ENCODE assay signal across 10 cellular contexts in the genomic region with DNA sequence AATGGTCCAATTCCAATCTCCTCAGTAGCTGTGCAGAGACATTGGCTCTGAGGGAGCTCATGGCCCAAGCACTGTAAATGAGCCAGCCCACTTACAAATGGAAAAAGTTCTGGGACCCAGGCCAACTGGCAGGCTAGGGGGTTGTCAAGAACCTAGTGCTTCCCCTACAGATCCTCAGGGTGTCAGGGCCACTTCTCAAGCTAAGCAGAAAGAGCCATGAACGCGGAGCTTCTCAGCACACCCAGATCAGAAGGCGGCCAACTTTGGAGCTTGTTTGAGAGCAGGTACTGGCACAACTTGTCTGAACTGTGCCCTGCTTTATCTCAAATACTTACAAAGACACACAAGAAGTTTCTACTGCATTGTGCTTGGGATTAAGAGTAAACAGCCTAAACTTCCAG. TPM values are rescaled to one million over a fixed set of nuclear protein-coding genes. Genes with fewer than 3 reads are reported as not detected.
A peak's percentile ranks its signal among the peaks of the same experiment; 100 is the strongest.
DNase-seq lines count a peak whose midpoint lies in the region; ATAC-seq, FAIRE-seq and TF ChIP-seq lines count a peak whose summit lies in the region.
"Had no signal": no experiment of that assay in that cellular context is flagged by ENCODE, and none has a peak within 500 bp of the region (broad histone marks: within the 10 kb centered on the region; RNA-seq: fewer than 3 reads in every experiment).

No MANE protein-coding gene starts in this region.

- H3K9me3 ChIP-seq in cardiac muscle cell (ENCODE audit: low read depth) (no peaks in the 10 kb centered on the region), pancreas (no peaks in the 10 kb centered on the region)
- H3K9me3 ChIP-seq: breast epithelium had no signal

- 23 to 24% methylated on average over 3 of the region's 3 CpGs for WGBS in pancreas, 2 donors

- H3K36me3 Mint-ChIP-seq in activated CD4-positive, alpha-beta memory T cell treated with anti-CD3 and anti-CD28 coated beads for 36 hours, result no peaks in the 10 kb centered on the region
- no peaks in the 10 kb centered on the region for H3K36me3 Mint-ChIP-seq in stimulated activated effector memory CD8-positive, alpha-beta T cell treated with anti-CD3 and anti-CD28 coated beads, Interleukin-12 subunit alpha, Interleukin-12 subunit beta, amount 100 ng/mL, for 72 hours

- peaks cover 99% of the 10 kb centered on the region for H3K27me3 ChIP-seq in cardiac muscle cell
- H3K27me3 ChIP-seq in pancreas, result no peaks in the 10 kb centered on the region
- H3K27me3 ChIP-seq: breast epithelium had no signal

- H3K36me3 ChIP-seq in cardiac muscle cell, result no peaks in the 10 kb centered on the region
- no peaks in the 10 kb centered on the region for H3K36me3 ChIP-seq in pancreas
- H3K36me3 ChIP-seq: breast epithelium had no signal

- peak; percentile 87 for FAIRE-seq in pancreas (lab: Jason Lieb, UNC)
- FAIRE-seq: GM19239 had no signal

- DNase-seq in DMS 273 (lab: John Stamatoyannopoulos, UW; ENCODE audit: unreplicated experiment) (peak; percentile 77), anterior cingulate cortex (lab: John Stamatoyannopoulos, UW) (peak in 52 of 58 donors; percentile 6 to 93 (median 65)), cardiac muscle cell (ENCODE audit: low read depth in 1 of 2, low spot score in 1 of 2) (peak; percentile 25 to 98), pancreas (peak; percentile 59 to 69 (median 63)), mesenteric fat pad (ENCODE audit: low spot score) (no peak), HuH-7.5 (ENCODE audit: low spot score) (no peak)
- no peak for DNase-seq in activated CD4-positive, alpha-beta memory T cell treated with anti-CD3 and anti-CD28 coated beads for 36 hours
- DNase-seq in stimulated activated effector memory CD8-positive, alpha-beta T cell treated with anti-CD3 and anti-CD28 coated beads, Interleukin-12 subunit alpha, Interleukin-12 subunit beta, amount 100 ng/mL, for 72 hours (ENCODE audit: low spot score in 2 of 2), result no peak

- no peaks in the 10 kb centered on the region for H3K4me1 Mint-ChIP-seq in activated CD4-positive, alpha-beta memory T cell treated with anti-CD3 and anti-CD28 coated beads for 36 hours (ENCODE audit: low read depth)
- H3K4me1 Mint-ChIP-seq in stimulated activated effector memory CD8-positive, alpha-beta T cell treated with anti-CD3 and anti-CD28 coated beads, Interleukin-12 subunit alpha, Interleukin-12 subunit beta, amount 100 ng/mL, for 72 hours, result no peaks in the 10 kb centered on the region

- no peaks in the 10 kb centered on the region for H3K9me3 Mint-ChIP-seq in activated CD4-positive, alpha-beta memory T cell treated with anti-CD3 and anti-CD28 coated beads for 36 hours
- no peaks in the 10 kb centered on the region for H3K9me3 Mint-ChIP-seq in stimulated activated effector memory CD8-positive, alpha-beta T cell treated with anti-CD3 and anti-CD28 coated beads, Interleukin-12 subunit alpha, Interleukin-12 subunit beta, amount 100 ng/mL, for 72 hours

- CTCF ChIA-PET in activated CD4-positive, alpha-beta memory T cell treated with anti-CD3 and anti-CD28 coated beads for 36 hours (lab: Charles Lee), result no interaction called here

- ATAC-seq in pancreas, result peak; percentile 82 to 90 (median 86)
- no peak for ATAC-seq in stimulated activated effector memory CD8-positive, alpha-beta T cell treated with anti-CD3 and anti-CD28 coated beads, Interleukin-12 subunit alpha, Interleukin-12 subunit beta, amount 100 ng/mL, for 72 hours

- H3K4me3 Mint-ChIP-seq in activated CD4-positive, alpha-beta memory T cell treated with anti-CD3 and anti-CD28 coated beads for 36 hours, result no peak overlapping the region
- H3K4me3 Mint-ChIP-seq in stimulated activated effector memory CD8-positive, alpha-beta T cell treated with anti-CD3 and anti-CD28 coated beads, Interleukin-12 subunit alpha, Interleukin-12 subunit beta, amount 100 ng/mL, for 72 hours, result no peak overlapping the region

- H3K4me3 ChIP-seq in cardiac muscle cell (no peak overlapping the region), pancreas (no peak overlapping the region)
- H3K4me3 ChIP-seq: breast epithelium had no signal

- H3K27ac Mint-ChIP-seq in activated CD4-positive, alpha-beta memory T cell treated with anti-CD3 and anti-CD28 coated beads for 36 hours, result no peak overlapping the region
- no peak overlapping the region for H3K27ac Mint-ChIP-seq in stimulated activated effector memory CD8-positive, alpha-beta T cell treated with anti-CD3 and anti-CD28 coated beads, Interleukin-12 subunit alpha, Interleukin-12 subunit beta, amount 100 ng/mL, for 72 hours

- no peaks in the 10 kb centered on the region for H3K27me3 Mint-ChIP-seq in activated CD4-positive, alpha-beta memory T cell treated with anti-CD3 and anti-CD28 coated beads for 36 hours

- H3K27ac ChIP-seq in cardiac muscle cell, result no peak overlapping the region
- H3K27ac ChIP-seq in pancreas, result peak overlapping the region in 2 of 4 donors; percentile 5 to 12
- H3K27ac ChIP-seq: breast epithelium had no signal

- H3K4me1 ChIP-seq in cardiac muscle cell (ENCODE audit: low read depth) (no peaks in the 10 kb centered on the region), pancreas (peaks cover 0 to 32% (median 13%) of the 10 kb centered on the region in 3 donors)
- H3K4me1 ChIP-seq: breast epithelium had no signal

- no peak for TF ChIP-seq CTCF in cardiac muscle cell (IDR thresholded peaks at IDR 0.05; ENCODE audit: low read depth, low read length)
- TF ChIP-seq CTCF in pancreas (IDR thresholded peaks at IDR 0.05), result no peak

- POLR2A ChIA-PET in activated CD4-positive, alpha-beta memory T cell treated with anti-CD3 and anti-CD28 coated beads for 36 hours (lab: Charles Lee), result no interaction called here

- intact Hi-C loops in pancreas (cut with DNase I), result no loop called here
- intact Hi-C loops in activated CD4-positive, alpha-beta memory T cell treated with anti-CD3 and anti-CD28 coated beads for 36 hours (cut with micrococcal nuclease), result no loop called here

RNA-seq across cellular contexts. Expression of gene TLE1, which starts 17.5 kb away (rescaled TPM):
- total RNA-seq in cardiac muscle cell, result 3.2 and 3.4 TPM in 2 replicates
- polyA plus RNA-seq in cardiac muscle cell, result 2.1 and 2.5 TPM in 2 replicates
- total RNA-seq in pancreas, result 10 to 100 TPM; 15.1 to 38.9 (median 26.2) TPM
- polyA plus RNA-seq in pancreas, result 10 to 100 TPM; 27.5 to 35.5 TPM
- total RNA-seq in activated CD4-positive, alpha-beta memory T cell treated with anti-CD3 and anti-CD28 coated beads for 36 hours, result under 1 TPM; 0.17 to 0.22 TPM
- 115 TPM for total RNA-seq in mesenteric fat pad

Comparison
In these comparisons a context has a peak if more than half of its experiments do, and no peak if none do; other contexts are left out.
1. DNase-seq: peak in DMS 273 (single experiment), anterior cingulate cortex (52 of 58), cardiac muscle cell (2 of 2) and pancreas (6 of 6); none in activated CD4-positive, alpha-beta memory T cell treated with anti-CD3 and anti-CD28 coated beads for 36 hours (single experiment), mesenteric fat pad (single experiment), HuH-7.5 (single experiment) and stimulated activated effector memory CD8-positive, alpha-beta T cell treated with anti-CD3 and anti-CD28 coated beads, Interleukin-12 subunit alpha, Interleukin-12 subunit beta, amount 100 ng/mL, for 72 hours (0 of 2).